In the genomic region with DNA sequence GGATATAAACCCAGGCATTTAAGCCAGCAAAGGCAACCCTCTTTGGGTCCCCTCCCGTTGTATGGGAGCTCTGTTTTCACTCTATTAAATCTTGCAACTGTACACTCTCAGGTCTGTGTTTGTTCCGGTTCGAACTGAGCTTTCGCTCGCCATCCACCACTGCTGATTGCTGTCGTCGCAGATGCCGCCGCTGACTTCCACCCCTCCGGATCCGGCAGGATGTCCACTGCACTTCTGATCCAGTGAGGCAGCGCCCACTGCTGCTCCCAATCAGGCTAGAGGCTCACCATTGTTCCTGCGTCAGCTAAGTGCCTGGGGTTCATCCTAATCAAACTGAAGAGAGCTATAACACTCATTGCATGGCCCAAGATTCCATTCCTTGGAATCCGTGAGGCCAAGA, we compare ENCODE assay signal across 9 cellular contexts.
"Had no signal": no experiment of that assay in that cellular context is flagged by ENCODE, and none has a peak within 500 bp of the region (broad histone marks: within the 10 kb centered on the region; RNA-seq: fewer than 3 reads in every experiment).

No MANE protein-coding gene starts in this region.

- H3K27ac Mint-ChIP-seq: HFFc6 had no signal

- DNase-seq: GM23248, GOT3, H7, HFFc6, IMR-90 had no signal

- H3K27ac ChIP-seq: GM23248, HL-60 had no signal

- ATAC-seq: HCT116, K562 had no signal

- H3K4me3 Mint-ChIP-seq: HFFc6 had no signal

- H3K9me3 ChIP-seq: HAP-1 had no signal

- H3K9me3 Mint-ChIP-seq: HFFc6 had no signal

- H3K9ac ChIP-seq: GM23248 had no signal

- H3K4me3 ChIP-seq: GM23248, HAP-1, K562 had no signal

- H2AFZ ChIP-seq: GM23248 had no signal

- H3K36me3 ChIP-seq: HAP-1 had no signal
